In the genomic region with DNA sequence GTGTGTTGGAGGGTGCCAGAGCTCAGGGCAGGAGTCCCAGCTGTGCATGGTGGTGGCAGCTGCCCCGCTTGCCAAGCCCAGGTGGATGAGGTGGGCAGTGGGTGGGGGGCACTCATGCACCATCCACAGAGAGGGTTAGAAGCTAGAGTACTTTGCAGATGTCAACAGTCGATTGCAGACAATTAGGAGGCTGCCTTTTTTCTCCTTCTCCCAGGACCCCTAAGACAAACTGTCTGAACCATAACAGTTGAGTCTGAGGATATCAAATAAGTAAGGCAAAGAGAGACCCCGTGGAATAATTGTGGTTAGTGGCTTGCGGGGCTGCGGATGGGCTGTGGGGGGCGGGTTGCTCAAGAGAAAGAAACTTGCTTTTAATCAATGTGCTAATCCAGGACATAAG, we compare ENCODE assay signal across 27 cellular contexts.
DNase-seq lines count a peak whose midpoint lies in the region; ATAC-seq lines count a peak whose summit lies in the region.
"Had no signal": no experiment of that assay in that cellular context is flagged by ENCODE, and none has a peak within 500 bp of the region (broad histone marks: within the 10 kb centered on the region; RNA-seq: fewer than 3 reads in every experiment).

No MANE protein-coding gene starts in this region.

- DNase-seq in T-helper 1 cell (no peak), C1 segment of cervical spinal cord (lab: John Stamatoyannopoulos, UW) (no peak)
- DNase-seq in stimulated activated naive CD8-positive, alpha-beta T cell treated with anti-CD3 and anti-CD28 coated beads, Interleukin-15, Interleukin-2, amounts not matched to agents 100 U/mL and 50 U/mL, for 24 hours, result no peak
- no peak for DNase-seq in effector memory CD8-positive, alpha-beta T cell
- DNase-seq: 8988T; activated CD4-positive, CD25-positive, alpha-beta regulatory T cell; activated naive CD4-positive, alpha-beta T cell treated with Interleukin-2 at 50 U/mL for 16 hours; effector memory CD4-positive, alpha-beta T cell; GOT3; HFFc6; hypothalamus; left cardiac atrium; NCI-H1092 treated with DMSO at 0.1 percent for 48 hours; NCI-H187; SJCRH30; stomach; SW 1271; thyroid gland; uterus had no signal

- H3K27ac ChIP-seq in thymus (ENCODE audit: low read depth), result peak overlapping the region; percentile 91
- H3K27ac ChIP-seq: ascending aorta, C4-2B, parathyroid adenoma, SJCRH30, thyroid gland, uterus had no signal

- peaks cover 9% of the 10 kb centered on the region for H3K36me3 Mint-ChIP-seq in T-helper 1 cell treated with Interleukin-12 subunit alpha and Interleukin-12 subunit beta and Interleukin-4 antibody, amounts not matched to agents 30 μg/mL and 1 μg/mL, for 36 hours (ENCODE audit: low read depth)
- H3K36me3 Mint-ChIP-seq in stimulated activated naive CD8-positive, alpha-beta T cell treated with anti-CD3 and anti-CD28 coated beads, Interleukin-15, Interleukin-2, amounts not matched to agents 100 ng/mL and 50 ng/mL, for 24 hours (ENCODE audit: low read depth), result no peaks in the 10 kb centered on the region
- H3K36me3 Mint-ChIP-seq in effector memory CD8-positive, alpha-beta T cell (ENCODE audit: insufficient read depth), result no peaks in the 10 kb centered on the region
- no peaks in the 10 kb centered on the region for H3K36me3 Mint-ChIP-seq in stimulated activated memory B cell treated with anti-CD40 and anti-IgM and Interleukin-4, amounts not matched to agents 10 μg/mL and 1 μg/mL and 100 μg/mL, for 72 hours

- H3K27me3 Mint-ChIP-seq in T-helper 1 cell treated with Interleukin-12 subunit alpha and Interleukin-12 subunit beta and Interleukin-4 antibody, amounts not matched to agents 30 μg/mL and 1 μg/mL, for 36 hours (ENCODE audit: low read depth), result no peaks in the 10 kb centered on the region
- H3K27me3 Mint-ChIP-seq in stimulated activated naive CD8-positive, alpha-beta T cell treated with anti-CD3 and anti-CD28 coated beads, Interleukin-15, Interleukin-2, amounts not matched to agents 100 ng/mL and 50 ng/mL, for 24 hours, result no peaks in the 10 kb centered on the region
- no peaks in the 10 kb centered on the region for H3K27me3 Mint-ChIP-seq in effector memory CD8-positive, alpha-beta T cell
- H3K27me3 Mint-ChIP-seq in stimulated activated memory B cell treated with anti-CD40 and anti-IgM and Interleukin-4, amounts not matched to agents 10 μg/mL and 1 μg/mL and 100 μg/mL, for 72 hours, result no peaks in the 10 kb centered on the region

- H3K4me3 Mint-ChIP-seq in T-helper 1 cell treated with Interleukin-12 subunit alpha and Interleukin-12 subunit beta and Interleukin-4 antibody, amounts not matched to agents 30 μg/mL and 1 μg/mL, for 36 hours, result no peak overlapping the region
- peak overlapping the region; percentile 18 for H3K4me3 Mint-ChIP-seq in stimulated activated naive CD8-positive, alpha-beta T cell treated with anti-CD3 and anti-CD28 coated beads, Interleukin-15, Interleukin-2, amounts not matched to agents 100 ng/mL and 50 ng/mL, for 24 hours
- peak overlapping the region; percentile 33 to 76 for H3K4me3 Mint-ChIP-seq in effector memory CD8-positive, alpha-beta T cell
- no peak overlapping the region for H3K4me3 Mint-ChIP-seq in stimulated activated memory B cell treated with anti-CD40 and anti-IgM and Interleukin-4, amounts not matched to agents 10 μg/mL and 1 μg/mL and 100 μg/mL, for 72 hours
- H3K4me3 Mint-ChIP-seq: HFFc6 had no signal

- H3K27me3 ChIP-seq in thymus (ENCODE audit: control insufficient read depth, insufficient read depth), result no peaks in the 10 kb centered on the region
- H3K27me3 ChIP-seq: ascending aorta, SJCRH30, stomach, thyroid gland, uterus had no signal

- 5% methylated on average over 6 of the region's 6 CpGs for WGBS in thymus

- ATAC-seq in stimulated activated naive CD8-positive, alpha-beta T cell treated with anti-CD3 and anti-CD28 coated beads, Interleukin-15, Interleukin-2, amounts not matched to agents 100 U/mL and 50 U/mL, for 24 hours, result no peak
- ATAC-seq in effector memory CD8-positive, alpha-beta T cell (replicated peaks), result no peak
- ATAC-seq in stimulated activated memory B cell treated with anti-CD40 and anti-IgM and Interleukin-4, amounts not matched to agents 10 μg/mL and 1 μg/mL and 100 μg/mL, for 72 hours, result no peak
- ATAC-seq: left cardiac atrium had no signal

- peak overlapping the region; percentile 9 for H3K4me3 ChIP-seq in thymus (ENCODE audit: low read length)
- H3K4me3 ChIP-seq: ascending aorta, SJCRH30, skin epidermis, stomach, thyroid gland, uterus had no signal

- peaks cover 1% of the 10 kb centered on the region for H3K9me3 ChIP-seq in thymus (ENCODE audit: control insufficient read depth)
- H3K9me3 ChIP-seq: ascending aorta, SJCRH30, thyroid gland, uterus had no signal

- peak overlapping the region; percentile 70 for H3K27ac Mint-ChIP-seq in T-helper 1 cell treated with Interleukin-12 subunit alpha and Interleukin-12 subunit beta and Interleukin-4 antibody, amounts not matched to agents 30 μg/mL and 1 μg/mL, for 36 hours
- peak overlapping the region; percentile 95 for H3K27ac Mint-ChIP-seq in stimulated activated naive CD8-positive, alpha-beta T cell treated with anti-CD3 and anti-CD28 coated beads, Interleukin-15, Interleukin-2, amounts not matched to agents 100 ng/mL and 50 ng/mL, for 24 hours
- H3K27ac Mint-ChIP-seq in effector memory CD8-positive, alpha-beta T cell, result peak overlapping the region; percentile 78 to 93
- H3K27ac Mint-ChIP-seq in stimulated activated memory B cell treated with anti-CD40 and anti-IgM and Interleukin-4, amounts not matched to agents 10 μg/mL and 1 μg/mL and 100 μg/mL, for 72 hours, result no peak overlapping the region
- H3K27ac Mint-ChIP-seq: HFFc6 had no signal

- H3K4me1 Mint-ChIP-seq in T-helper 1 cell treated with Interleukin-12 subunit alpha and Interleukin-12 subunit beta and Interleukin-4 antibody, amounts not matched to agents 30 μg/mL and 1 μg/mL, for 36 hours (ENCODE audit: low read depth), result peaks cover 55% of the 10 kb centered on the region
- H3K4me1 Mint-ChIP-seq in stimulated activated naive CD8-positive, alpha-beta T cell treated with anti-CD3 and anti-CD28 coated beads, Interleukin-15, Interleukin-2, amounts not matched to agents 100 ng/mL and 50 ng/mL, for 24 hours (ENCODE audit: low read depth), result peaks cover 71% of the 10 kb centered on the region
- peaks cover 60 to 78% of the 10 kb centered on the region in 2 donors for H3K4me1 Mint-ChIP-seq in effector memory CD8-positive, alpha-beta T cell (ENCODE audit: low read depth in 2 of 2)
- H3K4me1 Mint-ChIP-seq in stimulated activated memory B cell treated with anti-CD40 and anti-IgM and Interleukin-4, amounts not matched to agents 10 μg/mL and 1 μg/mL and 100 μg/mL, for 72 hours, result no peaks in the 10 kb centered on the region

- peaks cover 5% of the 10 kb centered on the region for H3K9me3 Mint-ChIP-seq in T-helper 1 cell treated with Interleukin-12 subunit alpha and Interleukin-12 subunit beta and Interleukin-4 antibody, amounts not matched to agents 30 μg/mL and 1 μg/mL, for 36 hours
- H3K9me3 Mint-ChIP-seq in stimulated activated naive CD8-positive, alpha-beta T cell treated with anti-CD3 and anti-CD28 coated beads, Interleukin-15, Interleukin-2, amounts not matched to agents 100 ng/mL and 50 ng/mL, for 24 hours, result peaks cover 7% of the 10 kb centered on the region
- H3K9me3 Mint-ChIP-seq in effector memory CD8-positive, alpha-beta T cell, result no peaks in the 10 kb centered on the region
- H3K9me3 Mint-ChIP-seq in stimulated activated memory B cell treated with anti-CD40 and anti-IgM and Interleukin-4, amounts not matched to agents 10 μg/mL and 1 μg/mL and 100 μg/mL, for 72 hours, result peaks cover 25% of the 10 kb centered on the region

- H3K4me1 ChIP-seq in thymus (ENCODE audit: control insufficient read depth, insufficient read depth, low read length), result peaks cover 42% of the 10 kb centered on the region
- H3K4me1 ChIP-seq: ascending aorta, parathyroid adenoma, SJCRH30, stomach, thyroid gland, uterus had no signal

- H3K36me3 ChIP-seq in thymus (ENCODE audit: control insufficient read depth, insufficient read depth), result no peaks in the 10 kb centered on the region
- H3K36me3 ChIP-seq: ascending aorta, SJCRH30, stomach, thyroid gland, uterus had no signal

Comparison
In these comparisons a context has a peak if more than half of its experiments do, and no peak if none do; other contexts are left out.
1. H3K4me3 Mint-ChIP-seq: peak in stimulated activated naive CD8-positive, alpha-beta T cell treated with anti-CD3 and anti-CD28 coated beads, Interleukin-15, Interleukin-2, amounts not matched to agents 100 ng/mL and 50 ng/mL, for 24 hours (single experiment) and effector memory CD8-positive, alpha-beta T cell (2 of 2); none in T-helper 1 cell treated with Interleukin-12 subunit alpha and Interleukin-12 subunit beta and Interleukin-4 antibody, amounts not matched to agents 30 μg/mL and 1 μg/mL, for 36 hours (single experiment) and stimulated activated memory B cell treated with anti-CD40 and anti-IgM and Interleukin-4, amounts not matched to agents 10 μg/mL and 1 μg/mL and 100 μg/mL, for 72 hours (single experiment).